Comparison of ENCODE assay signal across 9 cellular contexts in genomic region chr22:27438271-27438980, GRCh38.
DNase-seq lines count a peak whose midpoint lies in the region; FAIRE-seq and TF ChIP-seq lines count a peak whose summit lies in the region.
"Had no signal": no experiment of that assay in that cellular context is flagged by ENCODE, and none has a peak within 500 bp of the region (broad histone marks: within the 10 kb centered on the region; RNA-seq: fewer than 3 reads in every experiment).

No MANE protein-coding gene starts in this region.

- H2BK15ac ChIP-seq in neuronal stem cell (ENCODE audit: low read length), result peak overlapping the region; percentile 82

- H3K4me3 ChIP-seq in BE2C (ENCODE audit: low read depth, low read length) (peak overlapping the region; percentile 41), colonic mucosa (no peak overlapping the region), neuronal stem cell (ENCODE audit: low read length in 2 of 2) (no peak overlapping the region), kidney (ENCODE audit: low read length in 2 of 2) (no peak overlapping the region)

- WGBS in neuronal stem cell (ENCODE audit: extremely low coverage in 2 of 2, insufficient read length in 2 of 2, insufficient replicate concordance in 1 of 2), 2 donors, result no CpG with 5 or more reads among the region's 22 CpGs

- 0 out of 2 replicates have a peak, but pooled peaks have one; percentile 8 for TF ChIP-seq CTCF in BE2C (IDR thresholded peaks at IDR 0.05; ENCODE audit: low read depth, low read length)
- no peak for TF ChIP-seq CTCF in colonic mucosa (IDR thresholded peaks at IDR 0.05)
- no peak for TF ChIP-seq CTCF in kidney (IDR thresholded peaks at IDR 0.05; ENCODE audit: borderline replicate concordance, extremely low read depth, insufficient read depth)

- H3K27me3 ChIP-seq in BE2C, result no peaks in the 10 kb centered on the region
- H3K27me3 ChIP-seq in colonic mucosa, result no peaks in the 10 kb centered on the region
- H3K27me3 ChIP-seq in neuronal stem cell (ENCODE audit: control insufficient read depth in 3 of 3, insufficient read depth in 3 of 3, low read depth in 1 of 3, low read length in 3 of 3), result no peaks in the 10 kb centered on the region

- no peaks in the 10 kb centered on the region for H3K9me3 ChIP-seq in BE2C
- H3K9me3 ChIP-seq in colonic mucosa, result no peaks in the 10 kb centered on the region
- H3K9me3 ChIP-seq in neuronal stem cell (replicated peaks in 1 of 2; ENCODE audit: control insufficient read depth in 2 of 2, insufficient read depth in 1 of 2, low read depth in 1 of 2, low read length in 2 of 2), result no peaks in the 10 kb centered on the region
- H3K9me3 ChIP-seq in kidney (ENCODE audit: control insufficient read depth in 1 of 2, low read length in 2 of 2), result no peaks in the 10 kb centered on the region

- H3K23ac ChIP-seq in neuronal stem cell (ENCODE audit: low read depth, low read length, poor library complexity), result no peak overlapping the region

- FAIRE-seq in GM19239 (lab: Jason Lieb, UNC) (no peak), kidney (lab: Jason Lieb, UNC) (no peak)

- no peak overlapping the region for H3K14ac ChIP-seq in neuronal stem cell (ENCODE audit: low read length)

- no peak overlapping the region for H2BK120ac ChIP-seq in neuronal stem cell (ENCODE audit: low read depth, low read length)

- H3K4ac ChIP-seq in neuronal stem cell (ENCODE audit: low read length), result no peak overlapping the region

- H3K79me1 ChIP-seq in neuronal stem cell (ENCODE audit: low read depth, low read length), result no peaks in the 10 kb centered on the region

- H3K9ac ChIP-seq in colonic mucosa (ENCODE audit: low read depth in 2 of 2, low read length in 2 of 2) (no peak overlapping the region), neuronal stem cell (ENCODE audit: low read depth, low read length, poor library complexity) (no peak overlapping the region), kidney (ENCODE audit: low read length in 2 of 2) (no peak overlapping the region)

- peak overlapping the region; percentile 75 for H2AFZ ChIP-seq in neuronal stem cell (ENCODE audit: low read length)

- DNase-seq in BE2C (peak; percentile 73), NCI-H1092 treated with DMSO at 0.1 percent for 48 hours (lab: John Stamatoyannopoulos, UW) (peak; percentile 57), colonic mucosa (peak; percentile 31), neuronal stem cell (ENCODE audit: low spot score) (peak; percentile 54), T-helper 1 cell (no peak), GM19239 (ENCODE audit: insufficient read length, low spot score) (no peak), cerebellar cortex (ENCODE audit: low spot score) (no peak), kidney (no peak)
- DNase-seq: activated CD4-positive, alpha-beta T cell treated with anti-CD3 and anti-CD28 coated beads for 4 hours had no signal

- H2AK5ac ChIP-seq in neuronal stem cell (ENCODE audit: low read depth, low read length), result peak overlapping the region; percentile 91

- no peaks in the 10 kb centered on the region for H3K36me3 ChIP-seq in BE2C
- H3K36me3 ChIP-seq in colonic mucosa, result no peaks in the 10 kb centered on the region
- no peaks in the 10 kb centered on the region for H3K36me3 ChIP-seq in neuronal stem cell (replicated peaks in 1 of 2; ENCODE audit: control insufficient read depth in 2 of 2, insufficient read depth in 2 of 2, low read length in 2 of 2)
- H3K36me3 ChIP-seq in kidney (ENCODE audit: control insufficient read depth in 1 of 2, insufficient read depth in 2 of 2, low read length in 2 of 2), result no peaks in the 10 kb centered on the region

- H4K8ac ChIP-seq in neuronal stem cell (ENCODE audit: low read depth, low read length), result no peak overlapping the region

- H3K4me2 ChIP-seq in neuronal stem cell (ENCODE audit: insufficient read depth, low read length, poor library complexity, severe bottlenecking), result peak overlapping the region; percentile 20

- peak overlapping the region; percentile 36 for H2BK12ac ChIP-seq in neuronal stem cell (ENCODE audit: low read length)

- intact Hi-C loops in colonic mucosa (cut with DNase I) (no loop called here), kidney (cut with DNase I) (no loop called here)

- H4K91ac ChIP-seq in neuronal stem cell (ENCODE audit: low read depth, low read length, poor library complexity), result no peak overlapping the region

- H2BK5ac ChIP-seq in neuronal stem cell (ENCODE audit: low read length), result no peak overlapping the region

- H3K27ac ChIP-seq in colonic mucosa, result no peak overlapping the region
- H3K27ac ChIP-seq in neuronal stem cell (replicated peaks; ENCODE audit: low read length), result peak overlapping the region; percentile 63
- no peak overlapping the region for H3K27ac ChIP-seq in kidney (ENCODE audit: low read depth in 2 of 2, low read length in 2 of 2)

- H3K18ac ChIP-seq in neuronal stem cell (ENCODE audit: low read length), result peak overlapping the region; percentile 83

- H3K4me1 ChIP-seq in BE2C (peaks cover 8% of the 10 kb centered on the region; the same call in 1 of the 2 replicates), colonic mucosa (no peaks in the 10 kb centered on the region), neuronal stem cell (ENCODE audit: control insufficient read depth in 2 of 2, insufficient read depth in 1 of 2, low read depth in 1 of 2, low read length in 2 of 2) (peaks cover 42 to 68% of the 10 kb centered on the region in 2 donors), kidney (ENCODE audit: control insufficient read depth in 1 of 2, insufficient read depth in 1 of 2, low read depth in 1 of 2, low read length in 2 of 2) (no peaks in the 10 kb centered on the region)

Comparison
In these comparisons a context has a peak if more than half of its experiments do, and no peak if none do; other contexts are left out.
1. DNase-seq: peak in BE2C (single experiment), NCI-H1092 treated with DMSO at 0.1 percent for 48 hours (single experiment), colonic mucosa (single experiment) and neuronal stem cell (single experiment); none in T-helper 1 cell (0 of 5), GM19239 (single experiment), cerebellar cortex (single experiment) and kidney (single experiment).